ENCODE assay signal across 12 cellular contexts in genomic region chr2:190670182-190670946, GRCh38. TPM values are rescaled to one million over a fixed set of nuclear protein-coding genes. Genes with fewer than 3 reads are reported as not detected.
A peak's percentile ranks its signal among the peaks of the same experiment; 100 is the strongest.
DNase-seq lines count a peak whose midpoint lies in the region; ATAC-seq and TF ChIP-seq lines count a peak whose summit lies in the region.
"Had no signal": no experiment of that assay in that cellular context is flagged by ENCODE, and none has a peak within 500 bp of the region (broad histone marks: within the 10 kb centered on the region; RNA-seq: fewer than 3 reads in every experiment).

No MANE protein-coding gene starts in this region.

- ATAC-seq in GM19397 (IDR thresholded peaks at IDR 0.05; ENCODE audit: unreplicated experiment) (peak; percentile 43), HG02938 (IDR thresholded peaks at IDR 0.05; ENCODE audit: unreplicated experiment) (peak; percentile 70), activated B cell treated with CpG ODN at 0.5 μM for 24 hours (ENCODE audit: low read depth) (no peak), heart left ventricle (no peak)

- H3K27me3 Mint-ChIP-seq in activated B cell treated with CpG ODN at 0.5 μM for 24 hours (no peaks in the 10 kb centered on the region), type B pancreatic cell (no peaks in the 10 kb centered on the region)
- H3K27me3 Mint-ChIP-seq: dendritic cell treated with granulocyte-macrophage colony-stimulating factor and Interleukin-4, amounts not matched to agents 40 ng/mL and 50 ng/mL, for 4 days had no signal

- TF ChIP-seq CTCF in GM12865 (IDR thresholded peaks at IDR 0.05; ENCODE audit: insufficient read depth, low read depth, low read length, missing control alignments) (no peak), activated B cell treated with CpG ODN at 0.5 μM for 24 hours (IDR thresholded peaks at IDR 0.05) (no peak), type B pancreatic cell (conservative IDR thresholded peaks at IDR 0.05) (no peak), heart left ventricle (IDR thresholded peaks at IDR 0.05) (no peak), Peyer's patch (IDR thresholded peaks at IDR 0.05) (no peak)

- H3K36me3 Mint-ChIP-seq in activated B cell treated with CpG ODN at 0.5 μM for 24 hours (ENCODE audit: low read depth) (peaks cover 39% of the 10 kb centered on the region), type B pancreatic cell (peaks cover 25% of the 10 kb centered on the region)

- intact Hi-C loops in activated B cell treated with CpG ODN at 0.5 μM for 24 hours (cut with micrococcal nuclease): no loop called here
- intact Hi-C loops in heart left ventricle (cut with DNase I): no loop called here

- H3K27me3 ChIP-seq in heart left ventricle (no peaks in the 10 kb centered on the region), Peyer's patch (no peaks in the 10 kb centered on the region)

- H3K4me1 ChIP-seq in heart left ventricle (peaks cover 0 to 21% (median 8%) of the 10 kb centered on the region in 12 donors), Peyer's patch (no peaks in the 10 kb centered on the region)

- peaks cover 17% of the 10 kb centered on the region for H3K4me1 Mint-ChIP-seq in activated B cell treated with CpG ODN at 0.5 μM for 24 hours
- H3K4me1 Mint-ChIP-seq in type B pancreatic cell (ENCODE audit: unreplicated experiment): peaks cover 8% of the 10 kb centered on the region

- WGBS in heart left ventricle, 4 donors: 81 to 88% (median 85%) methylated on average over 10 of the region's 10 CpGs

- H3K4me3 Mint-ChIP-seq in activated B cell treated with CpG ODN at 0.5 μM for 24 hours: peak overlapping the region; percentile 15
- no peak overlapping the region for H3K4me3 Mint-ChIP-seq in type B pancreatic cell
- H3K4me3 Mint-ChIP-seq: dendritic cell treated with granulocyte-macrophage colony-stimulating factor and Interleukin-4, amounts not matched to agents 40 ng/mL and 50 ng/mL, for 4 days; T-helper 1 cell treated with Interleukin-12 subunit alpha and Interleukin-12 subunit beta and Interleukin-4 antibody, amounts not matched to agents 30 μg/mL and 1 μg/mL, for 36 hours had no signal

- DNase-seq in GM12865 (ENCODE audit: low read depth) (peak; percentile 80), activated B cell treated with CpG ODN at 0.5 μM for 24 hours (no peak), DMS53 treated with DMSO at 0.1 percent for 48 hours (lab: John Stamatoyannopoulos, UW; ENCODE audit: unreplicated experiment) (no peak), type B pancreatic cell (ENCODE audit: extremely low spot score, unreplicated experiment) (no peak), heart left ventricle (no peak), Peyer's patch (no peak)
- DNase-seq: stimulated activated naive CD4-positive, alpha-beta T cell had no signal

- POLR2A ChIA-PET in activated B cell treated with CpG ODN at 0.5 μM for 24 hours (lab: Charles Lee): no interaction called here

- H3K9me3 ChIP-seq in heart left ventricle (peaks cover 0 to 1% (median 0%) of the 10 kb centered on the region in 12 donors), Peyer's patch (no peaks in the 10 kb centered on the region)

- H3K4me3 ChIP-seq in GM12865 (ENCODE audit: low read depth, low read length) (peak overlapping the region; percentile 36), heart left ventricle (no peak overlapping the region), Peyer's patch (no peak overlapping the region)

- peaks cover 0 to 63% (median 53%) of the 10 kb centered on the region in 9 donors for H3K36me3 ChIP-seq in heart left ventricle
- H3K36me3 ChIP-seq in Peyer's patch: peaks cover 0 to 30% (median 0%) of the 10 kb centered on the region in 3 donors

- no peak overlapping the region for H3K27ac ChIP-seq in heart left ventricle
- H3K27ac ChIP-seq in Peyer's patch: no peak overlapping the region
- H3K27ac ChIP-seq: C4-2B had no signal

- H3K9me3 Mint-ChIP-seq in activated B cell treated with CpG ODN at 0.5 μM for 24 hours: no peaks in the 10 kb centered on the region
- H3K9me3 Mint-ChIP-seq in type B pancreatic cell: peaks cover 4% of the 10 kb centered on the region

- peak overlapping the region; percentile 33 for H3K27ac Mint-ChIP-seq in activated B cell treated with CpG ODN at 0.5 μM for 24 hours
- no peak overlapping the region for H3K27ac Mint-ChIP-seq in type B pancreatic cell
- H3K27ac Mint-ChIP-seq: dendritic cell treated with granulocyte-macrophage colony-stimulating factor and Interleukin-4, amounts not matched to agents 40 ng/mL and 50 ng/mL, for 4 days; T-helper 1 cell treated with Interleukin-12 subunit alpha and Interleukin-12 subunit beta and Interleukin-4 antibody, amounts not matched to agents 30 μg/mL and 1 μg/mL, for 36 hours had no signal

- TF ChIP-seq POLR2A in heart left ventricle (IDR thresholded peaks at IDR 0.05) (no peak), Peyer's patch (IDR thresholded peaks at IDR 0.05) (no peak)

- CTCF ChIA-PET in activated B cell treated with CpG ODN at 0.5 μM for 24 hours (lab: Charles Lee): no interaction called here

RNA-seq across cellular contexts. Expression of gene NAB1, which starts 21.5 kb away (rescaled TPM):
- total RNA-seq in activated B cell treated with CpG ODN at 0.5 μM for 24 hours (26.9 and 31.3 TPM in 2 replicates), type B pancreatic cell (ENCODE audit: low replicate concordance) (32.9 and 39.7 TPM in 2 replicates), heart left ventricle (10 to 100 TPM; 20.4 to 41.8 (median 31.3) TPM), Peyer's patch (10 to 100 TPM; 23.1 to 86.6 (median 31.3) TPM)
- 10 to 100 TPM; 10.1 to 16.6 TPM for polyA plus RNA-seq in heart left ventricle

Comparison
In these comparisons a context has a peak if more than half of its experiments do, and no peak if none do; other contexts are left out.
1. ATAC-seq: peak in GM19397 (single experiment) and HG02938 (single experiment); none in activated B cell treated with CpG ODN at 0.5 μM for 24 hours (single experiment) and heart left ventricle (0 of 4).